2 cellular contexts compared by ENCODE assay signal in genomic region chr3:170431054-170431453, GRCh38.
TF ChIP-seq lines count a peak whose summit lies in the region.

No MANE protein-coding gene starts in this region.

TF ChIP-seq in SK-N-SH, 30 proteins besides CTCF, POLR2A, EP300 and RAD21 (continued from another document):
- TF ChIP-seq, protein P1, sequence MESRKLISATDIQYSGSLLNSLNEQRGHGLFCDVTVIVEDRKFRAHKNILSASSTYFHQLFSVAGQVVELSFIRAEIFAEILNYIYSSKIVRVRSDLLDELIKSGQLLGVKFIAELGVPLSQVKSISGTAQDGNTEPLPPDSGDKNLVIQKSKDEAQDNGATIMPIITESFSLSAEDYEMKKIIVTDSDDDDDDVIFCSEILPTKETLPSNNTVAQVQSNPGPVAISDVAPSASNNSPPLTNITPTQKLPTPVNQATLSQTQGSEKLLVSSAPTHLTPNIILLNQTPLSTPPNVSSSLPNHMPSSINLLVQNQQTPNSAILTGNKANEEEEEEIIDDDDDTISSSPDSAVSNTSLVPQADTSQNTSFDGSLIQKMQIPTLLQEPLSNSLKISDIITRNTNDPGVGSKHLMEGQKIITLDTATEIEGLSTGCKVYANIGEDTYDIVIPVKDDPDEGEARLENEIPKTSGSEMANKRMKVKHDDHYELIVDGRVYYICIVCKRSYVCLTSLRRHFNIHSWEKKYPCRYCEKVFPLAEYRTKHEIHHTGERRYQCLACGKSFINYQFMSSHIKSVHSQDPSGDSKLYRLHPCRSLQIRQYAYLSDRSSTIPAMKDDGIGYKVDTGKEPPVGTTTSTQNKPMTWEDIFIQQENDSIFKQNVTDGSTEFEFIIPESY (IDR thresholded peaks at IDR 0.05; ENCODE audit: borderline replicate concordance, low read depth): no peak

TF ChIP-seq in SK-N-SH treated with all-trans-retinoic acid at 6 μM for 48 hours, 23 proteins besides CTCF, POLR2A, EP300 and RAD21 (continued from another document):
- TF ChIP-seq CREB5 (CRISPR knock-in tag; IDR thresholded peaks at IDR 0.05; ENCODE audit: low read depth): no peak
- no peak for TF ChIP-seq TCF4 (CRISPR knock-in tag; IDR thresholded peaks at IDR 0.05; ENCODE audit: borderline replicate concordance)
- TF ChIP-seq, protein P2, sequence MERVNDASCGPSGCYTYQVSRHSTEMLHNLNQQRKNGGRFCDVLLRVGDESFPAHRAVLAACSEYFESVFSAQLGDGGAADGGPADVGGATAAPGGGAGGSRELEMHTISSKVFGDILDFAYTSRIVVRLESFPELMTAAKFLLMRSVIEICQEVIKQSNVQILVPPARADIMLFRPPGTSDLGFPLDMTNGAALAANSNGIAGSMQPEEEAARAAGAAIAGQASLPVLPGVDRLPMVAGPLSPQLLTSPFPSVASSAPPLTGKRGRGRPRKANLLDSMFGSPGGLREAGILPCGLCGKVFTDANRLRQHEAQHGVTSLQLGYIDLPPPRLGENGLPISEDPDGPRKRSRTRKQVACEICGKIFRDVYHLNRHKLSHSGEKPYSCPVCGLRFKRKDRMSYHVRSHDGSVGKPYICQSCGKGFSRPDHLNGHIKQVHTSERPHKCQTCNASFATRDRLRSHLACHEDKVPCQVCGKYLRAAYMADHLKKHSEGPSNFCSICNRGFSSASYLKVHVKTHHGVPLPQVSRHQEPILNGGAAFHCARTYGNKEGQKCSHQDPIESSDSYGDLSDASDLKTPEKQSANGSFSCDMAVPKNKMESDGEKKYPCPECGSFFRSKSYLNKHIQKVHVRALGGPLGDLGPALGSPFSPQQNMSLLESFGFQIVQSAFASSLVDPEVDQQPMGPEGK (CRISPR knock-in tag; IDR thresholded peaks at IDR 0.05; ENCODE audit: borderline replicate concordance): no peak
- no peak for TF ChIP-seq ZFP30 (CRISPR knock-in tag; IDR thresholded peaks at IDR 0.05)
- no peak for TF ChIP-seq ZNF8 (CRISPR knock-in tag; IDR thresholded peaks at IDR 0.05)
- no peak for TF ChIP-seq ZFP3 (CRISPR knock-in tag; IDR thresholded peaks at IDR 0.05)
- no peak for TF ChIP-seq TOX (CRISPR knock-in tag; IDR thresholded peaks at IDR 0.05; ENCODE audit: borderline replicate concordance)
- TF ChIP-seq, protein P3, sequence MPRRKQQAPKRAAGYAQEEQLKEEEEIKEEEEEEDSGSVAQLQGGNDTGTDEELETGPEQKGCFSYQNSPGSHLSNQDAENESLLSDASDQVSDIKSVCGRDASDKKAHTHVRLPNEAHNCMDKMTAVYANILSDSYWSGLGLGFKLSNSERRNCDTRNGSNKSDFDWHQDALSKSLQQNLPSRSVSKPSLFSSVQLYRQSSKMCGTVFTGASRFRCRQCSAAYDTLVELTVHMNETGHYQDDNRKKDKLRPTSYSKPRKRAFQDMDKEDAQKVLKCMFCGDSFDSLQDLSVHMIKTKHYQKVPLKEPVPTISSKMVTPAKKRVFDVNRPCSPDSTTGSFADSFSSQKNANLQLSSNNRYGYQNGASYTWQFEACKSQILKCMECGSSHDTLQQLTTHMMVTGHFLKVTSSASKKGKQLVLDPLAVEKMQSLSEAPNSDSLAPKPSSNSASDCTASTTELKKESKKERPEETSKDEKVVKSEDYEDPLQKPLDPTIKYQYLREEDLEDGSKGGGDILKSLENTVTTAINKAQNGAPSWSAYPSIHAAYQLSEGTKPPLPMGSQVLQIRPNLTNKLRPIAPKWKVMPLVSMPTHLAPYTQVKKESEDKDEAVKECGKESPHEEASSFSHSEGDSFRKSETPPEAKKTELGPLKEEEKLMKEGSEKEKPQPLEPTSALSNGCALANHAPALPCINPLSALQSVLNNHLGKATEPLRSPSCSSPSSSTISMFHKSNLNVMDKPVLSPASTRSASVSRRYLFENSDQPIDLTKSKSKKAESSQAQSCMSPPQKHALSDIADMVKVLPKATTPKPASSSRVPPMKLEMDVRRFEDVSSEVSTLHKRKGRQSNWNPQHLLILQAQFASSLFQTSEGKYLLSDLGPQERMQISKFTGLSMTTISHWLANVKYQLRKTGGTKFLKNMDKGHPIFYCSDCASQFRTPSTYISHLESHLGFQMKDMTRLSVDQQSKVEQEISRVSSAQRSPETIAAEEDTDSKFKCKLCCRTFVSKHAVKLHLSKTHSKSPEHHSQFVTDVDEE (CRISPR knock-in tag; IDR thresholded peaks at IDR 0.05): no peak
- no peak for TF ChIP-seq ARNTL (CRISPR knock-in tag; IDR thresholded peaks at IDR 0.05; ENCODE audit: borderline replicate concordance, low read depth)
- TF ChIP-seq ZC3H10 (CRISPR knock-in tag; IDR thresholded peaks at IDR 0.05): no peak
- TF ChIP-seq ZNF70 (CRISPR knock-in tag; IDR thresholded peaks at IDR 0.05): no peak
- TF ChIP-seq PPARA (CRISPR knock-in tag; IDR thresholded peaks at IDR 0.05; ENCODE audit: borderline replicate concordance): no peak
- TF ChIP-seq CSDC2 (CRISPR knock-in tag; IDR thresholded peaks at IDR 0.05): no peak
- TF ChIP-seq BACH2 (CRISPR knock-in tag; IDR thresholded peaks at IDR 0.05; ENCODE audit: borderline replicate concordance): no peak
- no peak for TF ChIP-seq ESRRG (CRISPR knock-in tag; IDR thresholded peaks at IDR 0.05)
- no peak for TF ChIP-seq SNAI2 (CRISPR knock-in tag; IDR thresholded peaks at IDR 0.05)
